19 cellular contexts compared by ENCODE assay signal in genomic region chr1:183719289-183719688, GRCh38.
A peak's percentile ranks its signal among the peaks of the same experiment; 100 is the strongest.
DNase-seq lines count a peak whose midpoint lies in the region; ATAC-seq and TF ChIP-seq lines count a peak whose summit lies in the region.
"Had no signal": no experiment of that assay in that cellular context is flagged by ENCODE, and none has a peak within 500 bp of the region (broad histone marks: within the 10 kb centered on the region; RNA-seq: fewer than 3 reads in every experiment).

No MANE protein-coding gene starts in this region.

- peaks cover 16% of the 10 kb centered on the region for H3K4me1 Mint-ChIP-seq in Caco-2 (ENCODE audit: low read depth, unreplicated experiment)
- peaks cover 4% of the 10 kb centered on the region for H3K4me1 Mint-ChIP-seq in WTC11
- H3K4me1 Mint-ChIP-seq: CD14-positive monocyte had no signal

- H3K9me3 Mint-ChIP-seq in Caco-2 (ENCODE audit: unreplicated experiment), result no peaks in the 10 kb centered on the region
- no peaks in the 10 kb centered on the region for H3K9me3 Mint-ChIP-seq in WTC11
- H3K9me3 Mint-ChIP-seq in activated naive CD4-positive, alpha-beta T cell treated with anti-CD3 and anti-CD28 coated beads, Interleukin-2, amount 50 U/mL, for 72 hours, result no peaks in the 10 kb centered on the region

- H3K9me3 ChIP-seq in Caco-2 (no peaks in the 10 kb centered on the region), mucosa of descending colon (no peaks in the 10 kb centered on the region), lower lobe of right lung (no peaks in the 10 kb centered on the region)

- no peak overlapping the region for H3K27ac ChIP-seq in lower lobe of right lung
- H3K27ac ChIP-seq: GM23248, SK-N-MC had no signal

- DNase-seq in Caco-2, result peak; percentile 77 to 84
- DNase-seq in LNCaP clone FGC (ENCODE audit: low read depth), result peak; percentile 67
- DNase-seq in WTC11 (ENCODE audit: low spot score), result no peak
- no peak for DNase-seq in mucosa of descending colon
- no peak for DNase-seq in OCI-M2 (lab: John Stamatoyannopoulos, UW; ENCODE audit: unreplicated experiment)
- no peak for DNase-seq in activated naive CD4-positive, alpha-beta T cell treated with anti-CD3 and anti-CD28 coated beads, Interleukin-2, amount 50 U/mL, for 72 hours (ENCODE audit: low spot score in 2 of 2)
- no peak for DNase-seq in NCI-H2171 (lab: John Stamatoyannopoulos, UW)
- no peak for DNase-seq in lower lobe of right lung
- DNase-seq: EL, KG1, NCI-H1092 treated with DMSO at 0.1 percent for 48 hours, NCI-H1930, NCI-H510A, NCI-H82, Right ventricle myocardium superior, T-helper 1 cell had no signal

- H3K4me3 ChIP-seq in Caco-2 (ENCODE audit: low read depth, low read length) (no peak overlapping the region), LNCaP clone FGC (ENCODE audit: low read depth, low read length) (no peak overlapping the region), mucosa of descending colon (no peak overlapping the region), lower lobe of right lung (no peak overlapping the region)
- H3K4me3 ChIP-seq: GM23248, SK-N-MC had no signal

- H3K4me3 Mint-ChIP-seq in Caco-2 (ENCODE audit: unreplicated experiment), result peak overlapping the region; percentile 37
- no peak overlapping the region for H3K4me3 Mint-ChIP-seq in WTC11
- H3K4me3 Mint-ChIP-seq: CD14-positive monocyte had no signal

- no TSS peak for BruUV-seq in Caco-2 (replicated peaks; lab: Mats Ljungman, UMichigan)

- H3K4me1 ChIP-seq in Caco-2, result peaks cover 37% of the 10 kb centered on the region
- H3K4me1 ChIP-seq in mucosa of descending colon (ENCODE audit: low read depth), result no peaks in the 10 kb centered on the region
- no peaks in the 10 kb centered on the region for H3K4me1 ChIP-seq in lower lobe of right lung

- ATAC-seq in WTC11 (peak; percentile 73), mucosa of descending colon (peak; percentile 47), lower lobe of right lung (no peak)
- no peak for ATAC-seq in activated naive CD4-positive, alpha-beta T cell treated with anti-CD3 and anti-CD28 coated beads, Interleukin-2, amount 50 U/mL, for 72 hours

- H3K27me3 ChIP-seq in Caco-2 (replicated peaks; ENCODE audit: control insufficient read depth, insufficient read depth, low read length) (no peaks in the 10 kb centered on the region), lower lobe of right lung (ENCODE audit: low read depth) (no peaks in the 10 kb centered on the region)

- CTCF ChIA-PET in Caco-2 (lab: Charles Lee), result no interaction called here
- CTCF ChIA-PET in WTC11 (lab: Charles Lee), result interaction anchor here (0.6 to 1.4 kb wide), 2 partner anchors 64 to 196 kb away, joined by 3 to 8 read pairs; no protein-coding TSS in a partner anchor

- H3K36me3 ChIP-seq in Caco-2 (ENCODE audit: control insufficient read depth, insufficient read depth, low read length), result no peaks in the 10 kb centered on the region
- no peaks in the 10 kb centered on the region for H3K36me3 ChIP-seq in mucosa of descending colon (ENCODE audit: low read depth)
- H3K36me3 ChIP-seq in lower lobe of right lung, result no peaks in the 10 kb centered on the region

- TF ChIP-seq CTCF in Caco-2 (IDR thresholded peaks at IDR 0.05; ENCODE audit: insufficient read depth in 1 of 2, low read depth in 1 of 2, low read length in 1 of 2, severe bottlenecking in 1 of 2, unreplicated experiment in 1 of 2) (no peak), LNCaP clone FGC (IDR thresholded peaks at IDR 0.05; ENCODE audit: control insufficient read depth, extremely low read depth, insufficient read depth) (no peak), WTC11 (IDR thresholded peaks at IDR 0.05) (no peak), mucosa of descending colon (IDR thresholded peaks at IDR 0.05) (no peak), lower lobe of right lung (IDR thresholded peaks at IDR 0.05) (no peak)

- H3K36me3 Mint-ChIP-seq in Caco-2 (ENCODE audit: insufficient read depth, unreplicated experiment) (peaks cover 4% of the 10 kb centered on the region), WTC11 (no peaks in the 10 kb centered on the region)
- H3K36me3 Mint-ChIP-seq in activated naive CD4-positive, alpha-beta T cell treated with anti-CD3 and anti-CD28 coated beads, Interleukin-2, amount 50 U/mL, for 72 hours, result no peaks in the 10 kb centered on the region
- H3K36me3 Mint-ChIP-seq: CD14-positive monocyte had no signal

- H3K27me3 Mint-ChIP-seq in Caco-2 (ENCODE audit: insufficient read depth, unreplicated experiment) (no peaks in the 10 kb centered on the region), WTC11 (ENCODE audit: low read depth) (no peaks in the 10 kb centered on the region)

- no peak overlapping the region for H3K27ac Mint-ChIP-seq in Caco-2 (ENCODE audit: unreplicated experiment)
- peak overlapping the region; percentile 33; the same call in 1 of the 2 replicates for H3K27ac Mint-ChIP-seq in WTC11
- no peak overlapping the region for H3K27ac Mint-ChIP-seq in activated naive CD4-positive, alpha-beta T cell treated with anti-CD3 and anti-CD28 coated beads, Interleukin-2, amount 50 U/mL, for 72 hours
- H3K27ac Mint-ChIP-seq: CD14-positive monocyte had no signal

- POLR2A ChIA-PET in Caco-2 (lab: Charles Lee), result interaction anchor here (1.3 kb wide), 1 partner anchor 17 kb away, joined by 3 read pairs; no protein-coding TSS in a partner anchor
- POLR2A ChIA-PET in WTC11 (lab: Charles Lee), result no interaction called here

- intact Hi-C loops in Caco-2 (cut with micrococcal nuclease; ENCODE audit: unreplicated experiment) (loop anchor here (1.0 kb wide), 3 partner anchors 17 to 34 kb away; no protein-coding TSS in a partner anchor), mucosa of descending colon (cut with DNase I, micrococcal nuclease) (no loop called here), lower lobe of right lung (cut with DNase I) (no loop called here)

TF ChIP-seq in WTC11, 78 proteins besides CTCF, POLR2A, EP300 and RAD21:
- TF ChIP-seq CBFB (CRISPR knock-in tag; IDR thresholded peaks at IDR 0.05; ENCODE audit: low read depth) (no peak), ZBTB43 (CRISPR knock-in tag; IDR thresholded peaks at IDR 0.05) (no peak)
TF ChIP-seq in WTC11: peak in this region for 0.

Comparison
In these comparisons a context has a peak if more than half of its experiments do, and no peak if none do; other contexts are left out.
1. DNase-seq: peak in Caco-2 (2 of 2) and LNCaP clone FGC (single experiment); none in WTC11 (single experiment), mucosa of descending colon (0 of 3), OCI-M2 (single experiment), activated naive CD4-positive, alpha-beta T cell treated with anti-CD3 and anti-CD28 coated beads, Interleukin-2, amount 50 U/mL, for 72 hours (0 of 2), NCI-H2171 (single experiment) and lower lobe of right lung (single experiment).
2. ATAC-seq: peak in WTC11 (single experiment) and mucosa of descending colon (single experiment); none in activated naive CD4-positive, alpha-beta T cell treated with anti-CD3 and anti-CD28 coated beads, Interleukin-2, amount 50 U/mL, for 72 hours (0 of 2) and lower lobe of right lung (0 of 2).